14 cellular contexts compared by ENCODE assay signal in the genomic region with DNA sequence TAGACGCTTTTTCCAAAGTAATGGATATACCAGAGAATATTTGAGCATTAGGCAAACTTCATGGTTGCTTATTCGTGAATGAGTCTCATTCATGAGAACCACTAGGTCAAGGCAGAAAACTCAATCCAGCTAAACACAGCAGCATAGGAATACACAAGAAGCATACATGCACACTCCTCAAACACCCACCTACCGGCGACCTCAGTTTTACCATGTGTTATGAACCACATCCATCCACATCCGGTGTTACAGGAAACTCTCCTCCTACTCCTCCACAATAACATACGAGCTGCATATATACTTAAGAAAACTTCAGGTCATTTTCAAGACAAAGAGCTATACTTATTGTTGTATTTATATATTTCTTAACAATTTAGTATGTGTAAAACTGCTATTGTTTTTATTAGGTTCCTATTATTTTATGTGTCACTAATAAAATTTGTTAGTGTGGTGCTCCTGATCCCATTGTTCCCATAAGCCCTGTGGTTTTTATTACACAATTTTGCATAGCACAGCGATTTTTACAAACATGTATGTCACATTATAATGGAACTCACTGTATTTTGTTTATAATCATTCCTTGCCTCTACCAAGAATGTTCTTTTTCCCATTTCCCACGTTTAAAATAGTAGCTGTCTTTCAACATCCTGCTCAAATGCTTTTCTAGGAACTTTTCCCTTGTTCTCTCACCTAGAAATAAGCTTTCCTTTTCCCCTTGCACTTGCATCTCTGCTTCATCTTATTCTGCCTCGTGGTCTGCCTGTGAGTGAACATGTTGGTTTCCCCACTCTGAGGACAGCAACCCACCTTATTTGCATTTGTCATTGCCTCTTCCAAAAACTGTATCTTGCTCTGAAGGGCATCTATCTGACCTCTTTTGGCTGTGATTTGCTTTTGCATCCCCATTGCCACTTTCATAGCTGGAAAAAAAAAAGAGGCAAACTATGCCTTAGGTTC. TPM values are rescaled to one million over a fixed set of nuclear protein-coding genes. Genes with fewer than 3 reads are reported as not detected.
DNase-seq lines count a peak whose midpoint lies in the region; ATAC-seq, FAIRE-seq and TF ChIP-seq lines count a peak whose summit lies in the region.
"Had no signal": no experiment of that assay in that cellular context is flagged by ENCODE, and none has a peak within 500 bp of the region (broad histone marks: within the 10 kb centered on the region; RNA-seq: fewer than 3 reads in every experiment).

No MANE protein-coding gene starts in this region.

- peak overlapping the region in 1 of 2 donors; percentile 62 for H3K27ac Mint-ChIP-seq in T-cell
- peak overlapping the region; percentile 7 for H3K27ac Mint-ChIP-seq in stimulated activated naive CD8-positive, alpha-beta T cell treated with anti-CD3 and anti-CD28 coated beads, Interleukin-15, Interleukin-2, amounts not matched to agents 100 ng/mL and 50 ng/mL, for 24 hours
- H3K27ac Mint-ChIP-seq: IgD-negative memory B cell had no signal

- TF ChIP-seq EP300 in K562 (IDR thresholded peaks at IDR 0.05; ENCODE audit: low read length), result no peak

- H4K8ac ChIP-seq in mesenchymal stem cell (ENCODE audit: low read length), result no peak overlapping the region

- H3K36me3 Mint-ChIP-seq in T-cell, result no peaks in the 10 kb centered on the region
- peaks cover 6% of the 10 kb centered on the region for H3K36me3 Mint-ChIP-seq in stimulated activated naive CD8-positive, alpha-beta T cell treated with anti-CD3 and anti-CD28 coated beads, Interleukin-15, Interleukin-2, amounts not matched to agents 100 ng/mL and 50 ng/mL, for 24 hours (ENCODE audit: low read depth)

- H3K4me3 ChIP-seq in K562 (no peak overlapping the region), mesenchymal stem cell (ENCODE audit: insufficient read depth in 1 of 2, low read depth in 1 of 2, low read length in 2 of 2) (no peak overlapping the region), psoas muscle (no peak overlapping the region)
- H3K4me3 ChIP-seq: coronary artery, hepatocyte, upper lobe of left lung had no signal

- TF ChIP-seq RAD21 in K562 (CRISPR knock-in tag; conservative IDR thresholded peaks at IDR 0.05 in 1 of 2, IDR thresholded peaks at IDR 0.05 in 1 of 2), result no peak

- TF ChIP-seq POLR2A in K562 (conservative IDR thresholded peaks at IDR 0.05), result no peak

- in situ Hi-C loops in K562 (cut with MboI), result no loop called here

- no peak overlapping the region for H3K18ac ChIP-seq in mesenchymal stem cell (ENCODE audit: low read depth in 1 of 2, low read length in 2 of 2)

- H3K4me2 ChIP-seq in K562 (ENCODE audit: insufficient read depth, low read length) (no peak overlapping the region), mesenchymal stem cell (ENCODE audit: low read length, poor library complexity, severe bottlenecking) (no peak overlapping the region)
- H3K4me2 ChIP-seq: hepatocyte had no signal

- H2BK12ac ChIP-seq in mesenchymal stem cell (ENCODE audit: low read length in 2 of 2), result no peak overlapping the region

- H3K4ac ChIP-seq in mesenchymal stem cell (ENCODE audit: low read depth in 1 of 2, low read length in 2 of 2), result no peak overlapping the region

- H3K9me3 Mint-ChIP-seq in T-cell, result peaks cover 21 to 25% (median 22%) of the 10 kb centered on the region in 3 donors
- peaks cover 17% of the 10 kb centered on the region for H3K9me3 Mint-ChIP-seq in stimulated activated naive CD8-positive, alpha-beta T cell treated with anti-CD3 and anti-CD28 coated beads, Interleukin-15, Interleukin-2, amounts not matched to agents 100 ng/mL and 50 ng/mL, for 24 hours

- H3K9me1 ChIP-seq in K562 (ENCODE audit: control insufficient read depth, insufficient read depth, low read length), result no peaks in the 10 kb centered on the region

- no peaks in the 10 kb centered on the region for H3K36me3 ChIP-seq in K562 (ENCODE audit: control insufficient read depth, insufficient read depth, low read length)
- H3K36me3 ChIP-seq in mesenchymal stem cell (ENCODE audit: control insufficient read depth in 1 of 2, insufficient read depth in 2 of 2, low read depth in 1 of 2, low read length in 2 of 2), result no peaks in the 10 kb centered on the region
- no peaks in the 10 kb centered on the region for H3K36me3 ChIP-seq in psoas muscle (ENCODE audit: insufficient read depth in 1 of 2, low read depth in 1 of 2)
- H3K36me3 ChIP-seq: upper lobe of left lung had no signal

- ATAC-seq in T-cell (replicated peaks in 1 of 4) (peak; percentile 63 to 98 (median 75)), K562 (no peak), GM21717 (IDR thresholded peaks at IDR 0.05; ENCODE audit: unreplicated experiment) (no peak), psoas muscle (no peak)
- ATAC-seq: esophagus mucosa had no signal

- H3K9me3 ChIP-seq in K562 (replicated peaks; ENCODE audit: control insufficient read depth, insufficient read depth, low read depth, low read length), result no peaks in the 10 kb centered on the region
- peaks cover 6% of the 10 kb centered on the region for H3K9me3 ChIP-seq in mesenchymal stem cell (ENCODE audit: control insufficient read depth, low read length)
- no peaks in the 10 kb centered on the region for H3K9me3 ChIP-seq in psoas muscle

- no peak overlapping the region for H3K27ac ChIP-seq in K562 (ENCODE audit: extremely low read depth, low read depth, low read length)
- no peak overlapping the region for H3K27ac ChIP-seq in mesenchymal stem cell (ENCODE audit: low read length, poor library complexity, severe bottlenecking)
- no peak overlapping the region for H3K27ac ChIP-seq in psoas muscle
- H3K27ac ChIP-seq: coronary artery, hepatocyte, upper lobe of left lung had no signal

- H3K14ac ChIP-seq in mesenchymal stem cell (ENCODE audit: low read length in 2 of 2), result no peak overlapping the region

- no peak overlapping the region for H4K91ac ChIP-seq in mesenchymal stem cell (ENCODE audit: low read length)

- intact Hi-C loops in K562 (cut with micrococcal nuclease) (no loop called here), psoas muscle (cut with DNase I) (no loop called here)

- H3K27me3 ChIP-seq in K562 (ENCODE audit: control insufficient read depth in 2 of 2, insufficient read depth in 2 of 2, low read length in 2 of 2) (no peaks in the 10 kb centered on the region), mesenchymal stem cell (ENCODE audit: control insufficient read depth in 1 of 2, insufficient read depth in 1 of 2, low read length in 2 of 2) (no peaks in the 10 kb centered on the region), psoas muscle (ENCODE audit: insufficient read depth in 3 of 3, low read length in 2 of 3) (no peaks in the 10 kb centered on the region)
- H3K27me3 ChIP-seq: hepatocyte, upper lobe of left lung had no signal

- H3K4me1 ChIP-seq in K562 (replicated peaks in 1 of 2; ENCODE audit: control insufficient read depth in 2 of 2, insufficient read depth in 2 of 2, low read length in 2 of 2), result no peaks in the 10 kb centered on the region
- no peaks in the 10 kb centered on the region for H3K4me1 ChIP-seq in mesenchymal stem cell (ENCODE audit: control insufficient read depth, insufficient read depth, low read depth, low read length)
- H3K4me1 ChIP-seq in psoas muscle, result no peaks in the 10 kb centered on the region
- H3K4me1 ChIP-seq: upper lobe of left lung had no signal

- no peak overlapping the region for H2BK5ac ChIP-seq in mesenchymal stem cell (ENCODE audit: low read depth, low read length, poor library complexity, severe bottlenecking)

- no peaks in the 10 kb centered on the region for H3K79me1 ChIP-seq in mesenchymal stem cell (replicated peaks; ENCODE audit: low read length, poor library complexity, severe bottlenecking)

- H2AFZ ChIP-seq in K562 (ENCODE audit: low read depth, low read length), result no peak overlapping the region
- H2AFZ ChIP-seq in mesenchymal stem cell (ENCODE audit: low read depth, low read length), result no peak overlapping the region
- H2AFZ ChIP-seq: hepatocyte had no signal

- H3K23ac ChIP-seq in mesenchymal stem cell (ENCODE audit: low read length in 2 of 2), result no peak overlapping the region

- H4K20me1 ChIP-seq in K562 (replicated peaks; ENCODE audit: control insufficient read depth, insufficient read depth, low read length), result no peaks in the 10 kb centered on the region

- DNase-seq in activated gamma-delta T cell treated with Interleukin-2 at 50 U/mL for 16 hours (peak; percentile 33), activated gamma-delta T cell (lab: John Stamatoyannopoulos, UW) (no peak), T-cell (peak in 26 of 34 experiments; percentile 2 to 36 (median 18)), K562 (ENCODE audit: extremely low read depth in 1 of 4, low spot score in 3 of 4) (no peak), mesenchymal stem cell (no peak), psoas muscle (no peak)
- DNase-seq: NCI-H1930, upper lobe of left lung had no signal

- H3K9ac ChIP-seq in K562 (ENCODE audit: insufficient read depth in 1 of 2, low read depth in 2 of 2, low read length in 2 of 2), result no peak overlapping the region
- H3K9ac ChIP-seq in mesenchymal stem cell (ENCODE audit: low read length), result no peak overlapping the region

- no TSS peak for BruUV-seq in K562 (replicated peaks; lab: Mats Ljungman, UMichigan)

- H3K79me2 ChIP-seq in K562 (ENCODE audit: control insufficient read depth, insufficient read depth, low read length), result no peaks in the 10 kb centered on the region
- H3K79me2 ChIP-seq: hepatocyte had no signal

- no peak for TF ChIP-seq CTCF in K562 (IDR thresholded peaks at IDR 0.05 in 2 of 3, conservative IDR thresholded peaks at IDR 0.05 in 1 of 3; ENCODE audit: insufficient read depth in 2 of 3, low read depth in 1 of 3, low read length in 3 of 3)
- TF ChIP-seq CTCF in psoas muscle (IDR thresholded peaks at IDR 0.05), result no peak

- POLR2A ChIA-PET in T-cell (lab: Charles Lee) (no interaction called here), K562 (lab: Yijun Ruan, JAX) (interaction anchor here (1.1 to 1.5 kb wide), 3 partner anchors 9 to 13 kb away, joined by 3 to 6 read pairs (median 3); no protein-coding TSS in a partner anchor)

- H3K4me1 Mint-ChIP-seq in T-cell, result peaks cover 13 to 15% (median 15%) of the 10 kb centered on the region in 3 donors
- peaks cover 11% of the 10 kb centered on the region for H3K4me1 Mint-ChIP-seq in stimulated activated naive CD8-positive, alpha-beta T cell treated with anti-CD3 and anti-CD28 coated beads, Interleukin-15, Interleukin-2, amounts not matched to agents 100 ng/mL and 50 ng/mL, for 24 hours (ENCODE audit: low read depth)

- no peak overlapping the region for H2BK120ac ChIP-seq in mesenchymal stem cell (ENCODE audit: low read depth, low read length)

- FAIRE-seq in K562 (lab: Jason Lieb, UNC), result no peak

- H2BK15ac ChIP-seq in mesenchymal stem cell (ENCODE audit: low read depth, poor library complexity, severe bottlenecking), result no peak overlapping the region

- H3K27me3 Mint-ChIP-seq in T-cell, result peaks cover 0 to 4% of the 10 kb centered on the region in 2 donors
- H3K27me3 Mint-ChIP-seq in stimulated activated naive CD8-positive, alpha-beta T cell treated with anti-CD3 and anti-CD28 coated beads, Interleukin-15, Interleukin-2, amounts not matched to agents 100 ng/mL and 50 ng/mL, for 24 hours, result no peaks in the 10 kb centered on the region
- H3K27me3 Mint-ChIP-seq: IgD-negative memory B cell had no signal

- peak overlapping the region in 1 of 3 donors; percentile 8 for H3K4me3 Mint-ChIP-seq in T-cell
- H3K4me3 Mint-ChIP-seq in stimulated activated naive CD8-positive, alpha-beta T cell treated with anti-CD3 and anti-CD28 coated beads, Interleukin-15, Interleukin-2, amounts not matched to agents 100 ng/mL and 50 ng/mL, for 24 hours, result peak overlapping the region; percentile 41
- H3K4me3 Mint-ChIP-seq: IgD-negative memory B cell had no signal

- no peak overlapping the region for H2AK5ac ChIP-seq in mesenchymal stem cell (ENCODE audit: low read length, severe bottlenecking)

- WGBS in K562 (ENCODE audit: insufficient coverage, low coverage, missing lambda C conversion rate), result 32% methylated on average over 9 of the region's 9 CpGs
- WGBS in mesenchymal stem cell, result 76% methylated on average over 8 of the region's 9 CpGs
- WGBS in psoas muscle, 3 donors, result 37 to 50% (median 40%) methylated on average over 9 of the region's 9 CpGs

- CTCF ChIA-PET in T-cell (lab: Charles Lee), result interaction anchor here (0.6 to 1.1 kb wide), 3 partner anchors 15 to 174 kb away, joined by 3 read pairs; no protein-coding TSS in a partner anchor
- CTCF ChIA-PET in K562 (lab: Yijun Ruan, JAX; ENCODE audit: low intra/inter-chr PET ratio), result no interaction called here

RNA-seq across cellular contexts. Expression of a gene that starts 48.3 kb away (rescaled TPM):
- total RNA-seq in T-cell, result 1 to 10 TPM in 3 of 5 donors, under 1 TPM in 2; 0.26 to 2.2 (median 1.0) TPM
- not detected in 2 replicates for total RNA-seq in K562 (2011; cell fraction: chromatin; rRNA removed; ENCODE audit: low replicate concordance)
- 0.39 and 0.50 TPM in 2 replicates for total RNA-seq in K562 (2011; cell fraction: nucleolus; rRNA removed)
- total RNA-seq in K562 (2011; cell fraction: nucleoplasm; rRNA removed), result 0.53 TPM in 1 of 2 replicates, not detected in the other
- 0.29 and 0.54 TPM in 2 replicates for total RNA-seq in K562 (2014; rRNA removed)
- total RNA-seq in K562 (2014; rRNA removed; fragmentation: Illumina TruSeq; extraction: Trizol), result 0.18 and 0.22 TPM in 2 replicates
- total RNA-seq in K562 (2015; rRNA removed; fragmentation: Illumina TruSeq; extraction: Trizol), result 0.33 and 0.41 TPM in 2 replicates
- total RNA-seq in K562 (2021), result 0.42 and 0.64 TPM in 2 replicates
- polyA plus RNA-seq in K562 (2011; rRNA removed), result 0.08 and 0.34 TPM in 2 replicates
- 0.03 and 0.32 TPM in 2 replicates for polyA plus RNA-seq in K562 (2011; cell fraction: cytosol; rRNA removed)
- 0.07 and 0.10 TPM in 2 replicates for polyA plus RNA-seq in K562 (2011; cell fraction: nucleus; rRNA removed)
- 0.62 and 1.5 TPM in 2 replicates for polyA plus RNA-seq in K562 (2012)
- 0.10 and 0.27 TPM in 2 replicates for polyA plus RNA-seq in K562 (2014; fragmentation: Illumina TruSeq; extraction: Trizol)
- polyA plus RNA-seq in K562 (2014; fragmentation: Nextera tagmentation; extraction: Ambion mirVana), result not detected
- 0.24 and 0.38 TPM in 2 replicates for polyA plus RNA-seq in K562 (2014; rRNA removed)
- polyA minus RNA-seq in K562 (2011; rRNA and poly(A)+ RNA removed), result 0.21 TPM in 1 of 2 replicates, not detected in the other
- polyA minus RNA-seq in K562 (2011; cell fraction: cytosol; rRNA and poly(A)+ RNA removed), result 0.29 TPM in 1 of 2 replicates, not detected in the other
- 0.11 and 0.13 TPM in 2 replicates for polyA minus RNA-seq in K562 (2011; cell fraction: nucleus; rRNA and poly(A)+ RNA removed)
- polyA plus RNA-seq in mesenchymal stem cell (2013, experiment 1 of 2), result 3.6 TPM
- polyA plus RNA-seq in mesenchymal stem cell (2013, experiment 2 of 2), result 3.3 TPM
- 10 to 100 TPM; 39.8 to 59.7 (median 47.2) TPM for total RNA-seq in psoas muscle
- polyA plus RNA-seq in psoas muscle, result 10 to 100 TPM; 11.7 to 52.2 (median 32.2) TPM
- polyA plus RNA-seq: IgD-negative memory B cell had no signal

Comparison
In these comparisons a context has a peak if more than half of its experiments do, and no peak if none do; other contexts are left out.
1. DNase-seq: peak in activated gamma-delta T cell treated with Interleukin-2 at 50 U/mL for 16 hours (single experiment) and T-cell (26 of 34); none in activated gamma-delta T cell (single experiment), K562 (0 of 4), mesenchymal stem cell (single experiment) and psoas muscle (0 of 2).
2. ATAC-seq: peak in T-cell (4 of 4); none in K562 (single experiment), GM21717 (single experiment) and psoas muscle (0 of 4).
3. RNA of a gene that starts 48.3 kb away (total RNA-seq): 39.8 to 59.7 TPM in psoas muscle; 0.26 to 2.2 TPM in T-cell and 0.18 to 0.64 TPM in K562; every median in the first group is over 10 times any median in the second.